ENCODE assay signal across 9 cellular contexts in genomic region chr19:19606021-19606420, GRCh38. TPM values are rescaled to one million over a fixed set of nuclear protein-coding genes. Genes with fewer than 3 reads are reported as not detected.
DNase-seq lines count a peak whose midpoint lies in the region; ATAC-seq and TF ChIP-seq lines count a peak whose summit lies in the region.
"Had no signal": no experiment of that assay in that cellular context is flagged by ENCODE, and none has a peak within 500 bp of the region (broad histone marks: within the 10 kb centered on the region; RNA-seq: fewer than 3 reads in every experiment).

No MANE protein-coding gene starts in this region.

- no TSS peak for BruUV-seq in PC-3 (replicated peaks; lab: Mats Ljungman, UMichigan)

- H3K27ac ChIP-seq in PC-3 (ENCODE audit: low read length) (peak overlapping the region; percentile 85), GM23338 (ENCODE audit: low read depth) (no peak overlapping the region; the same call in none of the 2 replicates)

- no peaks in the 10 kb centered on the region for H3K27me3 Mint-ChIP-seq in natural killer cell treated with Interleukin-12 subunit alpha and Interleukin-12 subunit beta and Interleukin-15 and Interleukin-18, amount 100 ng/mL, for 72 hours
- H3K27me3 Mint-ChIP-seq in GM23338 (ENCODE audit: insufficient read depth, low read depth, poor library complexity) = peaks cover 8% of the 10 kb centered on the region

- H3K4me1 Mint-ChIP-seq in natural killer cell treated with Interleukin-12 subunit alpha and Interleukin-12 subunit beta and Interleukin-15 and Interleukin-18, amount 100 ng/mL, for 72 hours (ENCODE audit: low read depth in 2 of 2) = peaks cover 19 to 22% of the 10 kb centered on the region in 2 donors
- peaks cover 23% of the 10 kb centered on the region for H3K4me1 Mint-ChIP-seq in GM23338

- H3K9me2 ChIP-seq in PC-3 (replicated peaks; ENCODE audit: low read length) = no peaks in the 10 kb centered on the region
- 0 out of 2 replicates have a peak, but pooled peaks cover 3% of the 10 kb centered on the region for H3K9me2 ChIP-seq in GM23338 (ENCODE audit: insufficient read depth)

- ATAC-seq in GM18870 (IDR thresholded peaks at IDR 0.05; ENCODE audit: unreplicated experiment) (peak; percentile 56), PC-3 (peak; percentile 97), GM23338 (no peak), HG02885 (IDR thresholded peaks at IDR 0.05; ENCODE audit: poor library complexity, unreplicated experiment) (no peak)
- ATAC-seq in activated naive CD4-positive, alpha-beta T cell treated with anti-CD3 and anti-CD28 coated beads, Interleukin-2, amount 50 U/mL, for 72 hours = peak; percentile 86 to 88
- ATAC-seq in natural killer cell treated with Interleukin-12 subunit alpha and Interleukin-12 subunit beta and Interleukin-15 and Interleukin-18, amount 100 ng/mL, for 72 hours = peak; percentile 28 to 56

- peak overlapping the region; percentile 59 for H3K9ac ChIP-seq in PC-3 (ENCODE audit: low read length)

- peaks cover 10% of the 10 kb centered on the region; the same call in 1 of the 2 replicates for H3K79me2 ChIP-seq in PC-3 (ENCODE audit: low read length)
- H3K79me2 ChIP-seq in GM23338 (replicated peaks; ENCODE audit: insufficient read depth) = no peaks in the 10 kb centered on the region

- H3K27me3 ChIP-seq in PC-3 (ENCODE audit: low read length) = no peaks in the 10 kb centered on the region
- H3K27me3 ChIP-seq in GM23338 (ENCODE audit: insufficient read depth) = no peaks in the 10 kb centered on the region

- intact Hi-C loops in PC-3 (cut with micrococcal nuclease) = no loop called here

- H3K36me3 Mint-ChIP-seq in activated naive CD4-positive, alpha-beta T cell treated with anti-CD3 and anti-CD28 coated beads, Interleukin-2, amount 50 U/mL, for 72 hours = peaks cover 8 to 34% of the 10 kb centered on the region in 2 donors
- H3K36me3 Mint-ChIP-seq in natural killer cell treated with Interleukin-12 subunit alpha and Interleukin-12 subunit beta and Interleukin-15 and Interleukin-18, amount 100 ng/mL, for 72 hours = peaks cover 5% of the 10 kb centered on the region
- H3K36me3 Mint-ChIP-seq in GM23338 (ENCODE audit: low read depth) = no peaks in the 10 kb centered on the region

- no peak overlapping the region for H3K4me3 ChIP-seq in PC-3 (ENCODE audit: low read length)
- H3K4me3 ChIP-seq in GM23338 = no peak overlapping the region

- no peak overlapping the region for H2AFZ ChIP-seq in PC-3 (ENCODE audit: low read length)
- no peak overlapping the region for H2AFZ ChIP-seq in GM23338

- H3K9me3 Mint-ChIP-seq in activated naive CD4-positive, alpha-beta T cell treated with anti-CD3 and anti-CD28 coated beads, Interleukin-2, amount 50 U/mL, for 72 hours = peaks cover 7% of the 10 kb centered on the region in 2 donors
- H3K9me3 Mint-ChIP-seq in natural killer cell treated with Interleukin-12 subunit alpha and Interleukin-12 subunit beta and Interleukin-15 and Interleukin-18, amount 100 ng/mL, for 72 hours = no peaks in the 10 kb centered on the region
- no peaks in the 10 kb centered on the region for H3K9me3 Mint-ChIP-seq in GM23338

- H3K4me2 ChIP-seq in PC-3 (ENCODE audit: low read length) (peak overlapping the region; percentile 66), GM23338 (no peak overlapping the region)

- CTCF ChIA-PET in PC-3 (lab: Charles Lee) = no interaction called here

- POLR2A ChIA-PET in PC-3 (lab: Charles Lee; ENCODE audit: unreplicated experiment) = interaction anchor here (0.6 to 0.7 kb wide), 2 partner anchors 23 to 76 kb away, joined by 3 to 16 read pairs; no protein-coding TSS in a partner anchor

- peaks cover 14% of the 10 kb centered on the region for H3K4me1 ChIP-seq in PC-3 (ENCODE audit: insufficient read depth, low read length)
- peaks cover 16% of the 10 kb centered on the region; the same call in 1 of the 2 replicates for H3K4me1 ChIP-seq in GM23338 (ENCODE audit: insufficient read depth)

- H3K4me3 Mint-ChIP-seq in natural killer cell treated with Interleukin-12 subunit alpha and Interleukin-12 subunit beta and Interleukin-15 and Interleukin-18, amount 100 ng/mL, for 72 hours = no peak overlapping the region
- H3K4me3 Mint-ChIP-seq in GM23338 = no peak overlapping the region

- DNase-seq in PC-3 = peak; percentile 95
- no peak for DNase-seq in activated naive CD4-positive, alpha-beta T cell treated with anti-CD3 and anti-CD28 coated beads, Interleukin-2, amount 50 U/mL, for 72 hours (ENCODE audit: low spot score in 2 of 2)
- no peak for DNase-seq in natural killer cell treated with Interleukin-12 subunit alpha and Interleukin-12 subunit beta and Interleukin-15 and Interleukin-18, amount 100 ng/mL, for 72 hours (ENCODE audit: low spot score)
- no peak for DNase-seq in GM23338 (ENCODE audit: low spot score)
- no peak for DNase-seq in NK-92 treated with Interleukin-12 subunit alpha and Interleukin-12 subunit beta, amount 100 ng/mL, for 24 hours (lab: John Stamatoyannopoulos, UW)
- DNase-seq in KBM-7 = no peak
- DNase-seq: NCI-H510A had no signal

- no peaks in the 10 kb centered on the region for H3K9me3 ChIP-seq in PC-3 (ENCODE audit: low read length)

- peak overlapping the region; percentile 78 to 95 for H3K27ac Mint-ChIP-seq in activated naive CD4-positive, alpha-beta T cell treated with anti-CD3 and anti-CD28 coated beads, Interleukin-2, amount 50 U/mL, for 72 hours
- H3K27ac Mint-ChIP-seq in natural killer cell treated with Interleukin-12 subunit alpha and Interleukin-12 subunit beta and Interleukin-15 and Interleukin-18, amount 100 ng/mL, for 72 hours = peak overlapping the region in 1 of 2 donors; percentile 72
- H3K27ac Mint-ChIP-seq in GM23338 = no peak overlapping the region; the same call in 1 of the 2 replicates

- in situ Hi-C loops in KBM-7 (cut with MboI; ENCODE audit: low pct_unique_long_range_greater_than_20kb, low sequenced_read_pairs) = no loop called here

- H3K36me3 ChIP-seq in PC-3 (ENCODE audit: low read depth, low read length) (no peaks in the 10 kb centered on the region), GM23338 (ENCODE audit: insufficient read depth) (no peaks in the 10 kb centered on the region)

- no peak for TF ChIP-seq CTCF in PC-3 (conservative IDR thresholded peaks at IDR 0.05; ENCODE audit: low read depth, low read length)
- no peak for TF ChIP-seq CTCF in GM23338 (conservative IDR thresholded peaks at IDR 0.05; ENCODE audit: low read depth in 2 of 2)

- H3F3A ChIP-seq in PC-3 (ENCODE audit: low read length, unreplicated experiment) = no peaks in the 10 kb centered on the region
- H3F3A ChIP-seq in GM23338 (replicated peaks; ENCODE audit: low read depth) = no peaks in the 10 kb centered on the region

- H4K20me1 ChIP-seq in PC-3 (ENCODE audit: low read length) (no peaks in the 10 kb centered on the region), GM23338 (replicated peaks; ENCODE audit: insufficient read depth) (no peaks in the 10 kb centered on the region)

TF ChIP-seq in GM23338, 12 proteins besides CTCF, POLR2A, EP300 and RAD21 (continues in another document):
- no peak for TF ChIP-seq POLR2AphosphoS5 (IDR thresholded peaks at IDR 0.05; ENCODE audit: low read depth)
- no peak for TF ChIP-seq ZNF114 (CRISPR knock-in tag; IDR thresholded peaks at IDR 0.05)
- no peak for TF ChIP-seq EZH2phosphoT487 (IDR thresholded peaks at IDR 0.05; ENCODE audit: unreplicated experiment)
- TF ChIP-seq EZH2 (IDR thresholded peaks at IDR 0.05; ENCODE audit: low read depth, unreplicated experiment) = no peak
- TF ChIP-seq NANOG (IDR thresholded peaks at IDR 0.05; ENCODE audit: borderline replicate concordance) = no peak

RNA-seq across cellular contexts. Expression of gene PBX4, which starts 12.5 kb away (rescaled TPM):
- total RNA-seq in PC-3 (2014; rRNA removed) = 6.9 TPM in 2 replicates
- 10 to 100 TPM; 27.6 to 37.3 TPM for total RNA-seq in activated naive CD4-positive, alpha-beta T cell treated with anti-CD3 and anti-CD28 coated beads, Interleukin-2, amount 50 U/mL, for 72 hours
- total RNA-seq in natural killer cell treated with Interleukin-12 subunit alpha and Interleukin-12 subunit beta and Interleukin-15 and Interleukin-18, amount 100 ng/mL, for 72 hours = 10 to 100 TPM; 26.3 to 80.1 TPM
- total RNA-seq in GM23338 (2014; rRNA removed; shearing (Covaris generic)) = 1.5 and 2.6 TPM in 2 replicates
- polyA plus RNA-seq in GM23338 (2016; fragmentation: Nextera tagmentation; extraction: Ambion mirVana) = 4.1 and 5.3 TPM in 2 replicates

RNA-seq across cellular contexts. Expression of gene LPAR2, which starts 22.0 kb away (rescaled TPM):
- 26.6 and 31.0 TPM in 2 replicates for total RNA-seq in PC-3 (2014; rRNA removed)
- 100 to 1,000 TPM in 1 of 2 donors, 10 to 100 TPM in 1; 35.4 to 122 TPM for total RNA-seq in activated naive CD4-positive, alpha-beta T cell treated with anti-CD3 and anti-CD28 coated beads, Interleukin-2, amount 50 U/mL, for 72 hours
- total RNA-seq in natural killer cell treated with Interleukin-12 subunit alpha and Interleukin-12 subunit beta and Interleukin-15 and Interleukin-18, amount 100 ng/mL, for 72 hours = 10 to 100 TPM; 33.7 to 35.0 TPM
- 49.5 and 63.1 TPM in 2 replicates for total RNA-seq in GM23338 (2014; rRNA removed; shearing (Covaris generic))
- polyA plus RNA-seq in GM23338 (2016; fragmentation: Nextera tagmentation; extraction: Ambion mirVana) = 35.8 and 39.4 TPM in 2 replicates

RNA-seq across cellular contexts. Expression of gene GMIP, which starts 37.4 kb away (rescaled TPM):
- 6.3 and 11.1 TPM in 2 replicates for total RNA-seq in PC-3 (2014; rRNA removed)
- 100 to 1,000 TPM in 1 of 2 donors, 10 to 100 TPM in 1; 69.7 to 106 TPM for total RNA-seq in activated naive CD4-positive, alpha-beta T cell treated with anti-CD3 and anti-CD28 coated beads, Interleukin-2, amount 50 U/mL, for 72 hours
- 100 to 1,000 TPM in 1 of 2 donors, 10 to 100 TPM in 1; 87.2 to 112 TPM for total RNA-seq in natural killer cell treated with Interleukin-12 subunit alpha and Interleukin-12 subunit beta and Interleukin-15 and Interleukin-18, amount 100 ng/mL, for 72 hours
- total RNA-seq in GM23338 (2014; rRNA removed; shearing (Covaris generic)) = 19.8 and 22.1 TPM in 2 replicates
- 5.1 and 6.2 TPM in 2 replicates for polyA plus RNA-seq in GM23338 (2016; fragmentation: Nextera tagmentation; extraction: Ambion mirVana)

RNA-seq across cellular contexts. Expression of gene ATP13A1, which starts 57.5 kb away (rescaled TPM):
- total RNA-seq in PC-3 (2014; rRNA removed) = 48.5 and 58.2 TPM in 2 replicates
- total RNA-seq in activated naive CD4-positive, alpha-beta T cell treated with anti-CD3 and anti-CD28 coated beads, Interleukin-2, amount 50 U/mL, for 72 hours = 10 to 100 TPM; 35.6 to 83.0 TPM
- total RNA-seq in natural killer cell treated with Interleukin-12 subunit alpha and Interleukin-12 subunit beta and Interleukin-15 and Interleukin-18, amount 100 ng/mL, for 72 hours = 100 to 1,000 TPM in 1 of 2 donors, 10 to 100 TPM in 1; 61.9 to 122 TPM
- total RNA-seq in GM23338 (2014; rRNA removed; shearing (Covaris generic)) = 109 and 307 TPM in 2 replicates
- polyA plus RNA-seq in GM23338 (2016; fragmentation: Nextera tagmentation; extraction: Ambion mirVana) = 38.1 and 41.5 TPM in 2 replicates

Comparison
In these comparisons a context has a peak if more than half of its experiments do, and no peak if none do; other contexts are left out.
1. ATAC-seq: peak in GM18870 (single experiment), PC-3 (single experiment), activated naive CD4-positive, alpha-beta T cell treated with anti-CD3 and anti-CD28 coated beads, Interleukin-2, amount 50 U/mL, for 72 hours (2 of 2) and natural killer cell treated with Interleukin-12 subunit alpha and Interleukin-12 subunit beta and Interleukin-15 and Interleukin-18, amount 100 ng/mL, for 72 hours (2 of 2); none in GM23338 (single experiment) and HG02885 (single experiment).